In the genomic region with DNA sequence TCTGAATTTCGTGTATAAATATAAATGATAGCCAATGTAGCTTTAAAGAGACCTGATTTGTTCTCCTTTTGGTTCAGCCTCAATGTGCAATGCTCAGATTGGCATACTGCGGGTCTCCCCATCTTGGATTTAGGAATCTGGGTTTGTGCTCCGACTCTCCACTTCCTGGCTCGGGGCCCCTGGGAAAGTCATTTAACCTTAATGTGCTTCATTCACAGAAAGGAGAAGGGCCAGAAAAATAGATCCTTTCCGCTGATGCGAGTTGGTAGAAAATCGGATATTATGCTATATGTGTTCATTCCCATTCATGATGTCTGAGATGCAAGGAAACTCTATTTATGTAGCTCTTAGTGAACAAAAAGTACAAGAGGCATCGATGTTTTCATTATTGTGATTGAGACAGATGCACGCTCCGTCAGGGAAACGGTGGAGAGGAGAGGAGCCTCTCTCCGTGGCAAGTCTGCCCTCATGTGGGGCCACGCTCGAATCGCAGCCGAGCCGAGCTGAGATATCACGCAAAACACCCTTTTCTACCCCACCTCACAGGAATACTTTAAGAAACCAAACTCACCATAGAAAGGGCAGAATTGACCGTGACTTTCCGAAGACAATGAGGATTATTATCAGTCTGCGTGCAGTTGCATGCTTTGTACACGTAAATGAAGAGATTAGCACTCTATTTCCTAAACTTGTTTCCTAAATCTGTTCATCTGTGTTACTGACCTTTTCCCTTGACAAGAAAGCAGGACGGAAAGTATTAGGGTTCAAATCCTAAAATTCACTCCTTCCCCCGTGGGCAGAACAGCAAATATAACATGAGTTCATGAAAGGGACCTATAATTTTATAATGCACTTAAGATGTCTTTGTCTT, we compare ENCODE assay signal across 7 cellular contexts.
DNase-seq lines count a peak whose midpoint lies in the region; ATAC-seq and TF ChIP-seq lines count a peak whose summit lies in the region.

No MANE protein-coding gene starts in this region.

- no peak overlapping the region for H3K27ac Mint-ChIP-seq in stimulated activated effector memory CD8-positive, alpha-beta T cell treated with anti-CD3 and anti-CD28 coated beads, Interleukin-12 subunit alpha, Interleukin-12 subunit beta, amount 100 ng/mL, for 72 hours

- H3K4me3 ChIP-seq in Panc1 (ENCODE audit: low read depth in 2 of 2, low read length in 2 of 2), result no peak overlapping the region; a peak in 1 of 4 replicates

- no peaks in the 10 kb centered on the region for H3K36me3 ChIP-seq in Panc1 (ENCODE audit: control insufficient read depth, insufficient read depth, low read length)

- in situ Hi-C loops in Panc1 (cut with HindIII; ENCODE audit: low pct_unique_long_range_greater_than_20kb, low sequenced_read_pairs), result no loop called here

- intact Hi-C loops in Panc1 (cut with micrococcal nuclease; ENCODE audit: unreplicated experiment), result loop anchor here (5.0 kb wide), 1 partner anchor 434 kb away; no protein-coding TSS in a partner anchor

- CTCF ChIA-PET in Panc1 (lab: Charles Lee), result interaction anchor here (0.5 kb wide), 1 partner anchor 389 kb away, joined by 4 read pairs; no protein-coding TSS in a partner anchor

- no TSS peak for BruUV-seq in Panc1 (replicated peaks; lab: Mats Ljungman, UMichigan)

- DNase-seq in EH (ENCODE audit: low read depth), result peak; percentile 40
- DNase-seq in Panc1 (ENCODE audit: low read depth, low spot score), result peak; percentile 35
- DNase-seq in caudate nucleus (lab: John Stamatoyannopoulos, UW), result peak in 53 of 61 donors; percentile 1 to 74 (median 16)
- peak; percentile 57 for DNase-seq in kidney glomerular epithelial cell (lab: John Stamatoyannopoulos, UW)
- no peak for DNase-seq in stimulated activated effector memory CD8-positive, alpha-beta T cell treated with anti-CD3 and anti-CD28 coated beads, Interleukin-12 subunit alpha, Interleukin-12 subunit beta, amount 100 ng/mL, for 72 hours (ENCODE audit: low spot score in 2 of 2)

- H3K27ac ChIP-seq in Panc1 (ENCODE audit: low read length) (no peak overlapping the region), caudate nucleus (ENCODE audit: low read depth, low read length) (no peak overlapping the region)

- no peaks in the 10 kb centered on the region for H3K36me3 Mint-ChIP-seq in stimulated activated effector memory CD8-positive, alpha-beta T cell treated with anti-CD3 and anti-CD28 coated beads, Interleukin-12 subunit alpha, Interleukin-12 subunit beta, amount 100 ng/mL, for 72 hours

- peaks cover 7% of the 10 kb centered on the region for H3K4me1 Mint-ChIP-seq in stimulated activated effector memory CD8-positive, alpha-beta T cell treated with anti-CD3 and anti-CD28 coated beads, Interleukin-12 subunit alpha, Interleukin-12 subunit beta, amount 100 ng/mL, for 72 hours

- POLR2A ChIA-PET in Panc1 (lab: Charles Lee), result no interaction called here

- TF ChIP-seq CTCF in Panc1 (IDR thresholded peaks at IDR 0.05), result peak; percentile 92

- H3K27me3 ChIP-seq in Panc1 (ENCODE audit: control insufficient read depth, insufficient read depth, low read length), result peaks cover 15% of the 10 kb centered on the region

- peak; percentile 91 for ATAC-seq in GM19455 (IDR thresholded peaks at IDR 0.05; ENCODE audit: unreplicated experiment)
- peak; percentile 88 for ATAC-seq in HG03460 (IDR thresholded peaks at IDR 0.05; ENCODE audit: unreplicated experiment)
- peak; percentile 95 for ATAC-seq in Panc1
- ATAC-seq in stimulated activated effector memory CD8-positive, alpha-beta T cell treated with anti-CD3 and anti-CD28 coated beads, Interleukin-12 subunit alpha, Interleukin-12 subunit beta, amount 100 ng/mL, for 72 hours, result peak; percentile 51

- no peaks in the 10 kb centered on the region for H3K9me3 Mint-ChIP-seq in stimulated activated effector memory CD8-positive, alpha-beta T cell treated with anti-CD3 and anti-CD28 coated beads, Interleukin-12 subunit alpha, Interleukin-12 subunit beta, amount 100 ng/mL, for 72 hours

- H3K4me3 Mint-ChIP-seq in stimulated activated effector memory CD8-positive, alpha-beta T cell treated with anti-CD3 and anti-CD28 coated beads, Interleukin-12 subunit alpha, Interleukin-12 subunit beta, amount 100 ng/mL, for 72 hours, result no peak overlapping the region

- no peaks in the 10 kb centered on the region for H3K9me3 ChIP-seq in Panc1 (ENCODE audit: control insufficient read depth, insufficient read depth, low read depth, low read length)

- H3K4me1 ChIP-seq in Panc1 (ENCODE audit: control insufficient read depth, insufficient read depth, low read length), result 0 out of 2 replicates have a peak, but pooled peaks cover 3% of the 10 kb centered on the region

Comparison
In these comparisons a context has a peak if more than half of its experiments do, and no peak if none do; other contexts are left out.
1. DNase-seq: peak in EH (single experiment), Panc1 (single experiment), caudate nucleus (53 of 61) and kidney glomerular epithelial cell (single experiment); none in stimulated activated effector memory CD8-positive, alpha-beta T cell treated with anti-CD3 and anti-CD28 coated beads, Interleukin-12 subunit alpha, Interleukin-12 subunit beta, amount 100 ng/mL, for 72 hours (0 of 2).
2. Peak in every context shown above with its lines, with median percentiles within 50 percentile points of each other: ATAC-seq.